ENCODE assay signal across 20 cellular contexts in the genomic region with DNA sequence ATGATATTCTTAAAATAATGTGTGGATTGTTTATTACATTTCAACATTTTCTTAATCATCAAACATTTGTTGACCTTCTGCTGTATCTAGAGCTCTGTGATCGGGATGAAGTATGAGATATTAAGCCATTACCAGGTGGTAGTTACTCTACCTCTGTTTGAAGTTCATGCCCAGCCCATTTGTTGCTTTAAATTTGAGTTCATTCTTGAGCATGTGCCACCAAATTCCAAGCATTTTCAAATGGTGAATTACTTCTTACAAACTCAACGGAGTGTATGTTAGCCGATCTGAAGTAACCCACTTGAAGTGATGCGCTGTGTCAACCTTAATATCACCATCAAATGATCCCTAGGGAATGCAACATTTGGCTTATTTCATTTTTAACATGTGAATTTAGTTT. TPM values are rescaled to one million over a fixed set of nuclear protein-coding genes. Genes with fewer than 3 reads are reported as not detected.
DNase-seq lines count a peak whose midpoint lies in the region; ATAC-seq, FAIRE-seq and TF ChIP-seq lines count a peak whose summit lies in the region.
"Had no signal": no experiment of that assay in that cellular context is flagged by ENCODE, and none has a peak within 500 bp of the region (broad histone marks: within the 10 kb centered on the region; RNA-seq: fewer than 3 reads in every experiment).

No MANE protein-coding gene starts in this region.

- no CpG with 5 or more reads among the region's 4 CpGs for whole genome bisulfite sequencing in mesendoderm (ENCODE audit: extremely low coverage, insufficient coverage, low lambda C conversion rate)

- H3K27me3 Mint-ChIP-seq in astrocyte (ENCODE audit: low read depth, unreplicated experiment), result no peaks in the 10 kb centered on the region

- H3K4me3 Mint-ChIP-seq in astrocyte (ENCODE audit: unreplicated experiment), result no peak overlapping the region
- H3K4me3 Mint-ChIP-seq: CD8-positive, alpha-beta T cell had no signal

- no peak overlapping the region for H2BK120ac ChIP-seq in mesendoderm (ENCODE audit: low read depth, low read length)

- no peaks in the 10 kb centered on the region for H3K4me1 Mint-ChIP-seq in astrocyte (ENCODE audit: low read depth, unreplicated experiment)

- ATAC-seq in foreskin keratinocyte (no peak), GM21717 (IDR thresholded peaks at IDR 0.05; ENCODE audit: unreplicated experiment) (no peak)
- ATAC-seq: CD8-positive, alpha-beta T cell; GM12878 had no signal

- H3K36me3 Mint-ChIP-seq in astrocyte (ENCODE audit: low read depth, unreplicated experiment), result no peaks in the 10 kb centered on the region
- H3K36me3 Mint-ChIP-seq: CD8-positive, alpha-beta T cell had no signal

- no peak overlapping the region for H2AK5ac ChIP-seq in mesendoderm (ENCODE audit: low read length)

- H3K4me1 ChIP-seq in astrocyte (ENCODE audit: insufficient read depth, low read length), result no peaks in the 10 kb centered on the region
- peaks cover 9% of the 10 kb centered on the region for H3K4me1 ChIP-seq in foreskin keratinocyte
- no peaks in the 10 kb centered on the region for H3K4me1 ChIP-seq in mesendoderm (ENCODE audit: control insufficient read depth, low read depth, low read length)
- H3K4me1 ChIP-seq: HAP-1 had no signal

- H3K18ac ChIP-seq in mesendoderm (ENCODE audit: low read length), result no peak overlapping the region

- no peak overlapping the region for H3K56ac ChIP-seq in mesendoderm (ENCODE audit: low read length)

- FAIRE-seq in astrocyte (lab: Jason Lieb, UNC), result no peak
- FAIRE-seq: GM12878 had no signal

- no peak overlapping the region for H3K23ac ChIP-seq in mesendoderm (ENCODE audit: low read length)

- H3K27ac Mint-ChIP-seq in astrocyte (ENCODE audit: unreplicated experiment), result no peak overlapping the region
- H3K27ac Mint-ChIP-seq: CD8-positive, alpha-beta T cell had no signal

- no peak overlapping the region for H4K5ac ChIP-seq in mesendoderm (ENCODE audit: low read length)

- no peak overlapping the region for H4K8ac ChIP-seq in mesendoderm (ENCODE audit: low read depth, low read length)

- no peak overlapping the region for H3K4me3 ChIP-seq in astrocyte (ENCODE audit: insufficient read depth, low read depth, low read length)
- H3K4me3 ChIP-seq in mesendoderm (ENCODE audit: low read length), result no peak overlapping the region
- H3K4me3 ChIP-seq: BLaER1 treated with 17β-estradiol and CSF1 and Interleukin-3, amounts not matched to agents 10 nM and 100 nM; GM12878; GM23248; HAP-1 had no signal

- H3K9ac ChIP-seq in astrocyte (ENCODE audit: low read length) (no peak overlapping the region), mesendoderm (ENCODE audit: low read length) (no peak overlapping the region)
- H3K9ac ChIP-seq: BLaER1 treated with 17β-estradiol and CSF1 and Interleukin-3, amounts not matched to agents 10 nM and 100 nM; GM23248; KMS-11 had no signal

- no peaks in the 10 kb centered on the region for H3K9me3 ChIP-seq in astrocyte (ENCODE audit: insufficient read depth, low read depth, low read length)
- H3K9me3 ChIP-seq: HAP-1 had no signal

- H2BK5ac ChIP-seq in mesendoderm (ENCODE audit: low read length), result no peak overlapping the region

- no peaks in the 10 kb centered on the region for H3K27me3 ChIP-seq in astrocyte (ENCODE audit: insufficient read depth, low read length)
- no peaks in the 10 kb centered on the region for H3K27me3 ChIP-seq in foreskin keratinocyte
- H3K27me3 ChIP-seq in mesendoderm (ENCODE audit: insufficient read depth, low read length, poor library complexity), result no peaks in the 10 kb centered on the region
- H3K27me3 ChIP-seq: BLaER1 treated with 17β-estradiol and CSF1 and Interleukin-3, amounts not matched to agents 10 nM and 100 nM had no signal

- H3K79me2 ChIP-seq in astrocyte (ENCODE audit: insufficient read depth, low read length) (no peaks in the 10 kb centered on the region), mesendoderm (ENCODE audit: control insufficient read depth, insufficient read depth, low read length) (no peaks in the 10 kb centered on the region)

- no peak overlapping the region for H3K27ac ChIP-seq in astrocyte (ENCODE audit: low read depth, low read length)
- H3K27ac ChIP-seq in foreskin keratinocyte, result peak overlapping the region; percentile 56
- no peak overlapping the region for H3K27ac ChIP-seq in mesendoderm (ENCODE audit: low read depth, low read length)
- H3K27ac ChIP-seq: BLaER1 treated with 17β-estradiol and CSF1 and Interleukin-3, amounts not matched to agents 10 nM and 100 nM; GM23248; KMS-11 had no signal

- H3K36me3 ChIP-seq in astrocyte (ENCODE audit: insufficient read depth, low read length), result no peaks in the 10 kb centered on the region
- no peaks in the 10 kb centered on the region for H3K36me3 ChIP-seq in mesendoderm (ENCODE audit: control insufficient read depth, insufficient read depth, low read length)
- H3K36me3 ChIP-seq: BLaER1 treated with 17β-estradiol and CSF1 and Interleukin-3, amounts not matched to agents 10 nM and 100 nM; HAP-1 had no signal

- H3K4ac ChIP-seq in mesendoderm (ENCODE audit: low read depth, low read length), result no peak overlapping the region

- H3K79me1 ChIP-seq in mesendoderm (ENCODE audit: low read length), result no peaks in the 10 kb centered on the region

- H2AFZ ChIP-seq in astrocyte (ENCODE audit: low read depth, low read length), result no peak overlapping the region
- H2AFZ ChIP-seq: GM23248 had no signal

- no peaks in the 10 kb centered on the region for H4K20me1 ChIP-seq in astrocyte (ENCODE audit: insufficient read depth, low read length)
- H4K20me1 ChIP-seq: BLaER1 treated with 17β-estradiol and CSF1 and Interleukin-3, amounts not matched to agents 10 nM and 100 nM had no signal

- H3K4me2 ChIP-seq in astrocyte (ENCODE audit: low read length) (no peak overlapping the region), mesendoderm (ENCODE audit: low read length) (no peak overlapping the region)
- H3K4me2 ChIP-seq: BLaER1 treated with 17β-estradiol and CSF1 and Interleukin-3, amounts not matched to agents 10 nM and 100 nM; KMS-11 had no signal

- no peak overlapping the region for H2BK15ac ChIP-seq in mesendoderm (replicated peaks; ENCODE audit: low read depth)

- peak; percentile 38 for DNase-seq in ACHN
- DNase-seq in astrocyte (ENCODE audit: low read depth), result peak; percentile 29
- peak in 1 of 2 donors; percentile 41 for DNase-seq in foreskin keratinocyte
- peak; percentile 3 for DNase-seq in mesendoderm
- DNase-seq in NCI-H1417 (lab: John Stamatoyannopoulos, UW), result no peak
- no peak for DNase-seq in NCI-H187 (lab: John Stamatoyannopoulos, UW)
- DNase-seq: Calu3; CD8-positive, alpha-beta T cell; GM23248; NCI-H1417 treated with DMSO at 0.1 percent for 48 hours; NCI-H2029; NCI-H510A treated with DMSO at 0.1 percent for 48 hours; NCI-H82; RPMI8226 had no signal

- TF ChIP-seq CTCF in astrocyte (IDR thresholded peaks at IDR 0.05; ENCODE audit: insufficient read depth, low read depth, low read length) (no peak), foreskin keratinocyte (conservative IDR thresholded peaks at IDR 0.05) (no peak)

- no peaks in the 10 kb centered on the region for H3K9me3 Mint-ChIP-seq in astrocyte (ENCODE audit: unreplicated experiment)
- H3K9me3 Mint-ChIP-seq: CD8-positive, alpha-beta T cell had no signal

- in situ Hi-C loops in ACHN (cut with HindIII; ENCODE audit: low pct_ligation_motif_present, low pct_unique_long_range_greater_than_20kb, low sequenced_read_pairs), result no loop called here

RNA-seq across cellular contexts. Expression of a gene that starts 7.3 kb away (rescaled TPM):
- total RNA-seq in astrocyte (not detected in 2 replicates), foreskin keratinocyte (not detected in 2 replicates)
- polyA plus RNA-seq in foreskin keratinocyte, result not detected in 2 replicates
- polyA plus RNA-seq in mesendoderm (2013, experiment 1 of 2), result not detected
- not detected for polyA plus RNA-seq in mesendoderm (2013, experiment 2 of 2)
- total RNA-seq: A673, Calu3, GM23248 had no signal
- polyA plus RNA-seq: GM23248 had no signal

RNA-seq across cellular contexts. Expression of a gene that starts 29.8 kb away (rescaled TPM):
- 9.6 and 10.4 TPM in 2 replicates for total RNA-seq in astrocyte
- 13.0 and 13.5 TPM in 2 replicates for total RNA-seq in foreskin keratinocyte
- 1.5 and 1.8 TPM in 2 replicates for polyA plus RNA-seq in foreskin keratinocyte
- 1.2 TPM for polyA plus RNA-seq in mesendoderm (2013, experiment 1 of 2)
- polyA plus RNA-seq in mesendoderm (2013, experiment 2 of 2), result 1.2 TPM
- total RNA-seq: GM23248 had no signal
- polyA plus RNA-seq: GM23248 had no signal

Comparison
In these comparisons a context has a peak if more than half of its experiments do, and no peak if none do; other contexts are left out.
1. DNase-seq: peak in ACHN (single experiment), astrocyte (single experiment) and mesendoderm (single experiment); none in NCI-H1417 (0 of 3) and NCI-H187 (0 of 2).